Comparison of ENCODE assay signal across 7 cellular contexts in the genomic region with DNA sequence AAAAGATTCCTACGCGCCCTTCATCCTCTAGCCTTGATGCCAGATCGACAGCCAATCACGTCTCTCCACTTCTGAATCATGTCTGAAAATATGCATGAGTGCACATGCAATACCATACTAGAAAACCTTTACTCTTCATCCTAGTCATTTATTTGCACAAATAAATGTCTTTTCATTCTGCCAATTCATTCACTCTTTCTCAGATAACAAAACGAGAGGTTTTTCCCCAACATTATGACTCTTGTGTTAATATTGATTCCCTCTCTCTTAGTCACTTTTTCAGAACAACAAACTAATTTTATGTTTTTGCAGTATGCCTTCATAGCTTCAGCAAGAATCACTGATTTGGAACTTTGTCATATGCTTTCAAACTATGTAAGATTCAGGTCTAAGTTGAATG.
"Had no signal": no experiment of that assay in that cellular context is flagged by ENCODE, and none has a peak within 500 bp of the region (broad histone marks: within the 10 kb centered on the region; RNA-seq: fewer than 3 reads in every experiment).

No MANE protein-coding gene starts in this region.

- H2AFZ ChIP-seq: GM23338 had no signal

- DNase-seq: H9, HCEC 1CT, KG1 had no signal

- ATAC-seq: GM23338, HepG2, K562 had no signal

- H3K4me3 ChIP-seq: GM23338, K562 had no signal

- H3K27ac ChIP-seq: HL-60 had no signal

- H3K4me2 ChIP-seq: GM23338 had no signal
